Comparison of ENCODE assay signal across 11 cellular contexts in the genomic region with DNA sequence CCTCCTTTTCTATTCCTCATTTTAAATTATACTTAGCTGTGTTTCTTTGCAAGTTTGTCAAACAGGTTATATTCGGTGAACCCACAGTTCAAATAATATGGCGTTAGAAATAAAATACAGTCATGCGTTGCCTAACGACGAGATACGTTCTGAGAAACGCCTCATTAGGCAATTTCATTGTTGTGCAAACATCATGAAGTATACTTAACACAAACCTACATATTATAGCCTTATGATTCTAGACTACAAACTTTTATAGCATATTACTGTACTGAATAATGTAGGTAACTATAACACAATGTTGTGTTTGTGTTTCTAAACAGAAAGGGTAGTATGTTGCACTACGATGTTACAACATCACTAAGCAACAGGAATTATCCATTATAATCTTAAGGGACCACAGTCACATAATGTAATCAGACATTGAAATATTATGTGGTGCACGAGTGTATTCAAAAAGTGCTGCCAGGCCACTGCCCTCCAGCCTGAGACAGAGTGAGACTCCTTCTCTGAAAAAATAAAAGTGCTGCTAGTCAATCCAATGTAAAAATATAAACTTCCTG. TPM values are rescaled to one million over a fixed set of nuclear protein-coding genes. Genes with fewer than 3 reads are reported as not detected.
DNase-seq lines count a peak whose midpoint lies in the region; ATAC-seq and TF ChIP-seq lines count a peak whose summit lies in the region.
"Had no signal": no experiment of that assay in that cellular context is flagged by ENCODE, and none has a peak within 500 bp of the region (broad histone marks: within the 10 kb centered on the region; RNA-seq: fewer than 3 reads in every experiment).

No MANE protein-coding gene starts in this region.

- no peaks in the 10 kb centered on the region for H3K27me3 ChIP-seq in tibial artery

- no peak for TF ChIP-seq CTCF in tibial artery (IDR thresholded peaks at IDR 0.05)

- H3K9me3 Mint-ChIP-seq in activated T-cell treated with anti-CD3 and anti-CD28 coated beads, Interleukin-2, amount 50 U/mL, for 72 hours = no peaks in the 10 kb centered on the region
- no peaks in the 10 kb centered on the region for H3K9me3 Mint-ChIP-seq in activated T-cell treated with anti-CD3 and anti-CD28 coated beads, Interleukin-2, amount 50 U/mL, for 4 hours

- peak overlapping the region; percentile 24 for H3K27ac Mint-ChIP-seq in activated T-cell treated with anti-CD3 and anti-CD28 coated beads, Interleukin-2, amount 50 U/mL, for 72 hours
- H3K27ac Mint-ChIP-seq: activated naive CD8-positive, alpha-beta T cell had no signal

- H3K36me3 Mint-ChIP-seq in activated T-cell treated with anti-CD3 and anti-CD28 coated beads, Interleukin-2, amount 50 U/mL, for 72 hours (ENCODE audit: insufficient read depth in 2 of 2) = peaks cover 2 to 9% of the 10 kb centered on the region in 2 donors
- H3K36me3 Mint-ChIP-seq in activated T-cell treated with anti-CD3 and anti-CD28 coated beads, Interleukin-2, amount 50 U/mL, for 4 hours (ENCODE audit: insufficient read depth) = peaks cover 1% of the 10 kb centered on the region
- H3K36me3 Mint-ChIP-seq: activated naive CD8-positive, alpha-beta T cell had no signal

- no peak for DNase-seq in activated T-cell treated with anti-CD3 and anti-CD28 coated beads, Interleukin-2, amount 50 U/mL, for 72 hours
- DNase-seq in activated T-cell treated with anti-CD3 and anti-CD28 coated beads, Interleukin-2, amount 50 U/mL, for 48 hours = no peak
- DNase-seq in NCI-H748 (lab: John Stamatoyannopoulos, UW; ENCODE audit: unreplicated experiment) (peak; percentile 93), fibroblast of peridontal ligament (ENCODE audit: extremely low read depth) (peak; percentile 39), tibial artery (no peak), NCI-H524 (lab: John Stamatoyannopoulos, UW) (no peak)
- DNase-seq in activated T-cell treated with anti-CD3 and anti-CD28 coated beads, Interleukin-2, amount 50 U/mL, for 4 hours = no peak
- DNase-seq: OCI-M1 had no signal

- no peaks in the 10 kb centered on the region for H3K9me3 ChIP-seq in tibial artery

- H3K27me3 Mint-ChIP-seq in activated T-cell treated with anti-CD3 and anti-CD28 coated beads, Interleukin-2, amount 50 U/mL, for 72 hours (ENCODE audit: low read depth) = no peaks in the 10 kb centered on the region
- peaks cover 5% of the 10 kb centered on the region for H3K27me3 Mint-ChIP-seq in activated T-cell treated with anti-CD3 and anti-CD28 coated beads, Interleukin-2, amount 50 U/mL, for 4 hours (ENCODE audit: low read depth)

- H3K4me1 ChIP-seq in tibial artery = peaks cover 0 to 27% (median 15%) of the 10 kb centered on the region in 4 donors

- peaks cover 27% of the 10 kb centered on the region for H3K4me1 Mint-ChIP-seq in activated T-cell treated with anti-CD3 and anti-CD28 coated beads, Interleukin-2, amount 50 U/mL, for 72 hours (ENCODE audit: low read depth)
- H3K4me1 Mint-ChIP-seq in activated T-cell treated with anti-CD3 and anti-CD28 coated beads, Interleukin-2, amount 50 U/mL, for 4 hours (ENCODE audit: low read depth) = peaks cover 31% of the 10 kb centered on the region

- intact Hi-C loops in tibial artery (cut with DNase I; ENCODE audit: low total_unique reads) = loop anchor here (10.0 kb wide), 1 partner anchor 654 kb away; a partner anchor contains a TSS

- no peak overlapping the region for H3K4me3 ChIP-seq in tibial artery

- H3K4me3 Mint-ChIP-seq in activated T-cell treated with anti-CD3 and anti-CD28 coated beads, Interleukin-2, amount 50 U/mL, for 72 hours = peak overlapping the region in 1 of 2 donors; percentile 96
- H3K4me3 Mint-ChIP-seq in activated T-cell treated with anti-CD3 and anti-CD28 coated beads, Interleukin-2, amount 50 U/mL, for 4 hours = no peak overlapping the region

- ATAC-seq in activated T-cell treated with anti-CD3 and anti-CD28 coated beads, Interleukin-2, amount 50 U/mL, for 72 hours (replicated peaks in 1 of 2) = no peak
- no peak for ATAC-seq in GM19463 (IDR thresholded peaks at IDR 0.05; ENCODE audit: unreplicated experiment)
- no peak for ATAC-seq in activated T-cell treated with anti-CD3 and anti-CD28 coated beads, Interleukin-2, amount 50 U/mL, for 4 hours
- ATAC-seq: activated CD4-positive, CD25-positive, alpha-beta regulatory T cell treated with anti-CD3 and anti-CD28 coated beads, Interleukin-2, amount 50 U/mL, for 24 hours had no signal

- H3K27ac ChIP-seq in tibial artery = peak overlapping the region; percentile 91 to 92

- H3K36me3 ChIP-seq in tibial artery = no peaks in the 10 kb centered on the region

RNA-seq across cellular contexts. Expression of a gene that starts 3.0 kb away (rescaled TPM):
- 10 to 100 TPM; 55.0 to 65.4 TPM for total RNA-seq in activated T-cell treated with anti-CD3 and anti-CD28 coated beads, Interleukin-2, amount 50 U/mL, for 72 hours
- 10 to 100 TPM; 29.3 to 39.2 (median 37.9) TPM for total RNA-seq in activated T-cell treated with anti-CD3 and anti-CD28 coated beads, Interleukin-2, amount 50 U/mL, for 4 hours

Comparison
In these comparisons a context has a peak if more than half of its experiments do, and no peak if none do; other contexts are left out.
1. DNase-seq: peak in NCI-H748 (single experiment) and fibroblast of peridontal ligament (single experiment); none in activated T-cell treated with anti-CD3 and anti-CD28 coated beads, Interleukin-2, amount 50 U/mL, for 72 hours (0 of 2), activated T-cell treated with anti-CD3 and anti-CD28 coated beads, Interleukin-2, amount 50 U/mL, for 48 hours (0 of 2), tibial artery (0 of 2), NCI-H524 (0 of 2) and activated T-cell treated with anti-CD3 and anti-CD28 coated beads, Interleukin-2, amount 50 U/mL, for 4 hours (single experiment).